In genomic region chr7:47102442-47102841, GRCh38 we compare ENCODE assay signal across 21 cellular contexts.
DNase-seq lines count a peak whose midpoint lies in the region; FAIRE-seq and TF ChIP-seq lines count a peak whose summit lies in the region.
"Had no signal": no experiment of that assay in that cellular context is flagged by ENCODE, and none has a peak within 500 bp of the region (broad histone marks: within the 10 kb centered on the region; RNA-seq: fewer than 3 reads in every experiment).

No MANE protein-coding gene starts in this region.

- H3K9me3 ChIP-seq in left ventricle myocardium inferior (replicated peaks), result no peaks in the 10 kb centered on the region
- H3K9me3 ChIP-seq: Caco-2, SJCRH30 had no signal

- DNase-seq in SKM-1 treated with dmso at 0.1 percent for 144 hours (lab: John Stamatoyannopoulos, UW; ENCODE audit: unreplicated experiment), result peak; percentile 13
- DNase-seq in SKM-1 (lab: John Stamatoyannopoulos, UW; ENCODE audit: unreplicated experiment), result no peak
- peak; percentile 94 for DNase-seq in NOMO-1 treated with DMSO at 0.1 percent for 48 hours (lab: John Stamatoyannopoulos, UW; ENCODE audit: unreplicated experiment)
- no peak for DNase-seq in putamen (ENCODE audit: low spot score)
- no peak for DNase-seq in GM12892 (ENCODE audit: insufficient read length)
- no peak for DNase-seq in H7
- no peak for DNase-seq in left ventricle myocardium inferior
- DNase-seq: 8988T, Caco-2, GF-D8, GOT3, NCI-H1105, NCI-H1694, NCI-H2081 treated with DMSO at 0.1 percent for 48 hours, NCI-H510A, NCI-H774, SJCRH30, SW 1271, T-helper 2 cell had no signal

- no peak overlapping the region for H3K4me3 ChIP-seq in H7 (ENCODE audit: insufficient read depth, low read depth, low read length)
- H3K4me3 ChIP-seq in left ventricle myocardium inferior, result no peak overlapping the region
- H3K4me3 ChIP-seq: K562, SJCRH30 had no signal

- intact Hi-C loops in left ventricle myocardium inferior (cut with micrococcal nuclease), result no loop called here

- no peaks in the 10 kb centered on the region for H3K4me1 ChIP-seq in left ventricle myocardium inferior
- H3K4me1 ChIP-seq: Caco-2, SJCRH30 had no signal

- no peak for TF ChIP-seq CTCF in left ventricle myocardium inferior (IDR thresholded peaks at IDR 0.05; ENCODE audit: borderline replicate concordance)

- no peaks in the 10 kb centered on the region for H3K36me3 ChIP-seq in H7 (replicated peaks; ENCODE audit: control insufficient read depth, insufficient read depth, low read length)
- H3K36me3 ChIP-seq in left ventricle myocardium inferior, result no peaks in the 10 kb centered on the region
- H3K36me3 ChIP-seq: SJCRH30 had no signal

- no peak overlapping the region for H3K27ac ChIP-seq in left ventricle myocardium inferior (replicated peaks)
- H3K27ac ChIP-seq: SJCRH30 had no signal

- H3K27me3 ChIP-seq in H7 (ENCODE audit: control insufficient read depth, insufficient read depth, low read length) (no peaks in the 10 kb centered on the region), left ventricle myocardium inferior (ENCODE audit: low read depth) (no peaks in the 10 kb centered on the region)
- H3K27me3 ChIP-seq: SJCRH30 had no signal

- TF ChIP-seq POLR2A in Raji (IDR thresholded peaks at IDR 0.05; ENCODE audit: insufficient read depth, low read depth, low read length) (peak; percentile 53), GM12892 (IDR thresholded peaks at IDR 0.05; ENCODE audit: low read depth, low read length) (no peak)

- no peak for FAIRE-seq in GM12892 (lab: Jason Lieb, UNC)
- FAIRE-seq: K562 had no signal

Comparison
In these comparisons a context has a peak if more than half of its experiments do, and no peak if none do; other contexts are left out.
1. DNase-seq: peak in SKM-1 treated with dmso at 0.1 percent for 144 hours (single experiment) and NOMO-1 treated with DMSO at 0.1 percent for 48 hours (single experiment); none in SKM-1 (single experiment), putamen (single experiment), GM12892 (single experiment), H7 (single experiment) and left ventricle myocardium inferior (single experiment).